ENCODE assay signal across 8 cellular contexts in genomic region chr17:77373298-77374169, GRCh38.
DNase-seq lines count a peak whose midpoint lies in the region; ATAC-seq and TF ChIP-seq lines count a peak whose summit lies in the region.

No MANE protein-coding gene starts in this region.

- peak overlapping the region; percentile 89 for H3K27ac Mint-ChIP-seq in activated CD4-positive, alpha-beta memory T cell treated with anti-CD3 and anti-CD28 coated beads for 36 hours

- H3K36me3 ChIP-seq in fibroblast of lung (ENCODE audit: control insufficient read depth, insufficient read depth, low read length) (no peaks in the 10 kb centered on the region), neuronal stem cell (replicated peaks in 1 of 2; ENCODE audit: control insufficient read depth in 2 of 2, insufficient read depth in 2 of 2, low read length in 2 of 2) (no peaks in the 10 kb centered on the region)

- H2BK12ac ChIP-seq in neuronal stem cell (ENCODE audit: low read length): peak overlapping the region; percentile 69

- CTCF ChIA-PET in activated CD4-positive, alpha-beta memory T cell treated with anti-CD3 and anti-CD28 coated beads for 36 hours (lab: Charles Lee): interaction anchor here (1.0 to 4.2 kb wide), 7 partner anchors 16 to 61 kb away, joined by 3 to 30 read pairs (median 12); no protein-coding TSS in a partner anchor

- H2BK15ac ChIP-seq in neuronal stem cell (ENCODE audit: low read length): peak overlapping the region; percentile 93

- H3K4me1 ChIP-seq in fibroblast of lung (ENCODE audit: control insufficient read depth, extremely low read depth, insufficient read depth, low read length): peaks cover 44% of the 10 kb centered on the region
- H3K4me1 ChIP-seq in neuronal stem cell (ENCODE audit: control insufficient read depth in 2 of 2, insufficient read depth in 1 of 2, low read depth in 1 of 2, low read length in 2 of 2): peaks cover 41 to 59% of the 10 kb centered on the region in 2 donors

- H3K4me3 ChIP-seq in fibroblast of lung (replicated peaks in 1 of 4; ENCODE audit: control extremely low read depth in 1 of 4, insufficient read depth in 1 of 4, low read depth in 3 of 4, low read length in 4 of 4) (peak overlapping the region; percentile 66 to 94 (median 92)), neuronal stem cell (ENCODE audit: low read length in 2 of 2) (peak overlapping the region; percentile 96 to 97)

- H3K9me3 ChIP-seq in fibroblast of lung (ENCODE audit: control insufficient read depth, insufficient read depth, low read depth, low read length) (no peaks in the 10 kb centered on the region), neuronal stem cell (replicated peaks in 1 of 2; ENCODE audit: control insufficient read depth in 2 of 2, insufficient read depth in 1 of 2, low read depth in 1 of 2, low read length in 2 of 2) (peaks cover 0 to 3% of the 10 kb centered on the region in 2 donors)

- peak overlapping the region; percentile 86 for H4K8ac ChIP-seq in neuronal stem cell (ENCODE audit: low read depth, low read length)

- peak overlapping the region; percentile 98 for H3K4ac ChIP-seq in neuronal stem cell (ENCODE audit: low read length)

- WGBS in neuronal stem cell (ENCODE audit: extremely low coverage in 2 of 2, insufficient read length in 2 of 2, insufficient replicate concordance in 1 of 2), 2 donors: no CpG with 5 or more reads among the region's 90 CpGs

- H3K79me2 ChIP-seq in fibroblast of lung (ENCODE audit: control insufficient read depth, insufficient read depth, low read length): peaks cover 95% of the 10 kb centered on the region

- H3K9ac ChIP-seq in fibroblast of lung (ENCODE audit: insufficient read depth, low read length) (peak overlapping the region; percentile 88), neuronal stem cell (ENCODE audit: low read depth, low read length, poor library complexity) (peak overlapping the region; percentile 100)

- H3K14ac ChIP-seq in neuronal stem cell (ENCODE audit: low read length): peak overlapping the region; percentile 97

- DNase-seq in Daoy (ENCODE audit: low read depth) (peak; percentile 51), fibroblast of lung (ENCODE audit: low read depth in 2 of 2) (no peak), neuronal stem cell (ENCODE audit: low spot score) (no peak), midbrain (lab: John Stamatoyannopoulos, UW) (no peak)
- peak; percentile 58 for DNase-seq in activated CD4-positive, alpha-beta memory T cell treated with anti-CD3 and anti-CD28 coated beads for 36 hours

- intact Hi-C loops in activated CD4-positive, alpha-beta memory T cell treated with anti-CD3 and anti-CD28 coated beads for 36 hours (cut with micrococcal nuclease): loop anchor here (1.0 to 5.0 kb wide), 4 partner anchors 15 to 91 kb away; no protein-coding TSS in a partner anchor

- H2BK5ac ChIP-seq in neuronal stem cell (ENCODE audit: low read length): peak overlapping the region; percentile 100

- peaks cover 70% of the 10 kb centered on the region for H3K4me1 Mint-ChIP-seq in activated CD4-positive, alpha-beta memory T cell treated with anti-CD3 and anti-CD28 coated beads for 36 hours (ENCODE audit: low read depth)

- no peaks in the 10 kb centered on the region for H4K20me1 ChIP-seq in fibroblast of lung (ENCODE audit: control insufficient read depth, extremely low read depth, insufficient read depth, low read length)

- H3K27me3 Mint-ChIP-seq in activated CD4-positive, alpha-beta memory T cell treated with anti-CD3 and anti-CD28 coated beads for 36 hours: no peaks in the 10 kb centered on the region

- H3K27ac ChIP-seq in fibroblast of lung (ENCODE audit: insufficient read depth, low read length): peak overlapping the region; percentile 91
- peak overlapping the region; percentile 88 for H3K27ac ChIP-seq in neuronal stem cell (replicated peaks; ENCODE audit: low read length)

- ATAC-seq in HG02885 (IDR thresholded peaks at IDR 0.05; ENCODE audit: poor library complexity, unreplicated experiment) (peak; percentile 21), HG02623 (IDR thresholded peaks at IDR 0.05; ENCODE audit: unreplicated experiment) (no peak), GM19467 (IDR thresholded peaks at IDR 0.05; ENCODE audit: unreplicated experiment) (no peak)

- H3K18ac ChIP-seq in neuronal stem cell (ENCODE audit: low read length): peak overlapping the region; percentile 100

- H3K27me3 ChIP-seq in fibroblast of lung (ENCODE audit: control insufficient read depth, insufficient read depth, low read length): no peaks in the 10 kb centered on the region
- H3K27me3 ChIP-seq in neuronal stem cell (ENCODE audit: control insufficient read depth in 3 of 3, insufficient read depth in 3 of 3, low read depth in 1 of 3, low read length in 3 of 3): no peaks in the 10 kb centered on the region

- H3K36me3 Mint-ChIP-seq in activated CD4-positive, alpha-beta memory T cell treated with anti-CD3 and anti-CD28 coated beads for 36 hours: peaks cover 4% of the 10 kb centered on the region

- peaks cover 36% of the 10 kb centered on the region for H3K79me1 ChIP-seq in neuronal stem cell (ENCODE audit: low read depth, low read length)

- no peaks in the 10 kb centered on the region for H3K9me3 Mint-ChIP-seq in activated CD4-positive, alpha-beta memory T cell treated with anti-CD3 and anti-CD28 coated beads for 36 hours

- H2AK5ac ChIP-seq in neuronal stem cell (ENCODE audit: low read depth, low read length): peak overlapping the region; percentile 99

- peak overlapping the region; percentile 77 for H2BK120ac ChIP-seq in neuronal stem cell (ENCODE audit: low read depth, low read length)

- no peak for TF ChIP-seq CTCF in fibroblast of lung (conservative IDR thresholded peaks at IDR 0.05 in 1 of 2, IDR thresholded peaks at IDR 0.05 in 1 of 2; ENCODE audit: low read depth in 1 of 2, low read length in 2 of 2)

- POLR2A ChIA-PET in activated CD4-positive, alpha-beta memory T cell treated with anti-CD3 and anti-CD28 coated beads for 36 hours (lab: Charles Lee): interaction anchor here (0.9 to 3.1 kb wide), 10 partner anchors 9 to 101 kb away, joined by 3 to 26 read pairs (median 6); no protein-coding TSS in a partner anchor

- H3K23ac ChIP-seq in neuronal stem cell (ENCODE audit: low read depth, low read length, poor library complexity): peak overlapping the region; percentile 94

- H3K4me3 Mint-ChIP-seq in activated CD4-positive, alpha-beta memory T cell treated with anti-CD3 and anti-CD28 coated beads for 36 hours: peak overlapping the region; percentile 97

- peak overlapping the region; percentile 94 for H4K91ac ChIP-seq in neuronal stem cell (ENCODE audit: low read depth, low read length, poor library complexity)

- H2AFZ ChIP-seq in fibroblast of lung (ENCODE audit: low read length) (no peak overlapping the region), neuronal stem cell (ENCODE audit: low read length) (peak overlapping the region; percentile 94)

- H3K4me2 ChIP-seq in fibroblast of lung (ENCODE audit: extremely low read depth, insufficient read depth, low read length) (peak overlapping the region; percentile 94), neuronal stem cell (ENCODE audit: insufficient read depth, low read length, poor library complexity, severe bottlenecking) (peak overlapping the region; percentile 93)

Comparison
In these comparisons a context has a peak if more than half of its experiments do, and no peak if none do; other contexts are left out.
1. DNase-seq: peak in Daoy (single experiment) and activated CD4-positive, alpha-beta memory T cell treated with anti-CD3 and anti-CD28 coated beads for 36 hours (single experiment); none in fibroblast of lung (0 of 2), neuronal stem cell (single experiment) and midbrain (single experiment).